In genomic region chrX:18981124-18981807, GRCh38 we compare ENCODE assay signal across 15 cellular contexts.
"Had no signal": no experiment of that assay in that cellular context is flagged by ENCODE, and none has a peak within 500 bp of the region (broad histone marks: within the 10 kb centered on the region; RNA-seq: fewer than 3 reads in every experiment).

No MANE protein-coding gene starts in this region.

- H3K27me3 ChIP-seq: foreskin keratinocyte, testis had no signal

- H3K36me3 ChIP-seq: heart left ventricle had no signal

- ATAC-seq: foreskin keratinocyte, heart left ventricle had no signal

- H3K4me3 ChIP-seq: testis had no signal

- H3K27me3 Mint-ChIP-seq: activated naive CD8-positive, alpha-beta T cell; stimulated activated naive CD8-positive, alpha-beta T cell treated with anti-CD3 and anti-CD28 coated beads, Interleukin-15, Interleukin-2, amounts not matched to agents 100 ng/mL and 50 ng/mL, for 24 hours had no signal

- H3K9me3 ChIP-seq: testis had no signal

- FAIRE-seq: bronchial epithelial cell, islet of Langerhans had no signal

- H3K27ac ChIP-seq: foreskin keratinocyte, testis had no signal

- DNase-seq: activated gamma-delta T cell; activated T-cell treated with anti-CD3 and anti-CD28 coated beads, Interleukin-2, amount 50 U/mL, for 1 hour; anterior cingulate cortex; foreskin keratinocyte; heart left ventricle; mesendoderm; nephron progenitor cell; stimulated activated CD4-positive, alpha-beta T cell treated with anti-CD3 and anti-CD28 coated beads, Interleukin-4, amount 100 ng/mL, for 1 hour; stimulated activated CD8-positive, alpha-beta memory T cell treated with anti-CD3 and anti-CD28 coated beads, Interleukin-4, amount 100 ng/mL, for 48 hours; testis had no signal

- H3K4me3 Mint-ChIP-seq: activated naive CD8-positive, alpha-beta T cell; nephron progenitor cell; stimulated activated naive CD8-positive, alpha-beta T cell treated with anti-CD3 and anti-CD28 coated beads, Interleukin-15, Interleukin-2, amounts not matched to agents 100 ng/mL and 50 ng/mL, for 24 hours; T-helper 1 cell treated with Interleukin-12 subunit alpha and Interleukin-12 subunit beta and Interleukin-4 antibody, amounts not matched to agents 30 μg/mL and 1 μg/mL, for 36 hours had no signal

- H3K4me1 ChIP-seq: foreskin keratinocyte, testis had no signal

- H3K27ac Mint-ChIP-seq: activated naive CD8-positive, alpha-beta T cell; nephron progenitor cell; stimulated activated naive CD8-positive, alpha-beta T cell treated with anti-CD3 and anti-CD28 coated beads, Interleukin-15, Interleukin-2, amounts not matched to agents 100 ng/mL and 50 ng/mL, for 24 hours; T-helper 1 cell treated with Interleukin-12 subunit alpha and Interleukin-12 subunit beta and Interleukin-4 antibody, amounts not matched to agents 30 μg/mL and 1 μg/mL, for 36 hours had no signal

- H3K36me3 Mint-ChIP-seq: activated naive CD8-positive, alpha-beta T cell had no signal

- H3K9me3 Mint-ChIP-seq: stimulated activated naive CD8-positive, alpha-beta T cell treated with anti-CD3 and anti-CD28 coated beads, Interleukin-15, Interleukin-2, amounts not matched to agents 100 ng/mL and 50 ng/mL, for 24 hours; T-helper 1 cell treated with Interleukin-12 subunit alpha and Interleukin-12 subunit beta and Interleukin-4 antibody, amounts not matched to agents 30 μg/mL and 1 μg/mL, for 36 hours had no signal
